ENCODE assay signal across 8 cellular contexts in the genomic region with DNA sequence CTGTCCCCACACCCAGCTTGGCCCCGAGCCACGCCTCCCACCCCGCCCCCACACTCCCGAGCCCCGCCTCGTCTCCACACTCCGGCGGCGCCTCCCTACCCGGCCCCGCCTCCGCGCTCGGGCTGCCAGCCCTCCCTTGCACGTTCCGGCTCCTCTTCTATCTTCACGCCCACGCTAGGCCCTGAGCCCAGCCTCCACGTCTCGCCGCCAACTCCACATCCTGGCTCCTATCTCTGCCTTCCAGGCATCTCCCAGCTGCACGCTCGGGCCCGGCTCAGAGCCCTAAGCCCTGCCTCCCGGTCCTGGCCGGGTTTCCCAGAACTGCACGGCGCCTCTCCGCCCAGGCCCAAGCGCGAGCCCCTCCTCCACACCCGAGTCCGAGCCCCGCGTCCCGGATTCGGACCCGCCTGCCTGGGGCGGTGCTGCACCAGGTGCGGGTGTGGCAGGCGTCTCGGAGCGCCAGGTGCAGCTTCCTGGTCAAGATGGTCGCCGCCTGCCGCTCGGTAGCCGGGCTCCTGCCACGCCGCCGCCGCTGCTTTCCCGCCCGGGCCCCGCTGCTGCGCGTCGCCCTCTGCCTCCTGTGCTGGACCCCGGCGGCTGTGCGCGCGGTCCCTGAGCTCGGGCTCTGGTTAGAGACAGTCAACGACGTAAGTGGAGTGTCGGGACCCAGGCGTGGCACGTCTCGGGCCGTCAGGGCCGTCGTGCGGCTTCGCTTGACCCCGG. TPM values are rescaled to one million over a fixed set of nuclear protein-coding genes. Genes with fewer than 3 reads are reported as not detected.
DNase-seq lines count a peak whose midpoint lies in the region; ATAC-seq and TF ChIP-seq lines count a peak whose summit lies in the region.

A gene with protein sequence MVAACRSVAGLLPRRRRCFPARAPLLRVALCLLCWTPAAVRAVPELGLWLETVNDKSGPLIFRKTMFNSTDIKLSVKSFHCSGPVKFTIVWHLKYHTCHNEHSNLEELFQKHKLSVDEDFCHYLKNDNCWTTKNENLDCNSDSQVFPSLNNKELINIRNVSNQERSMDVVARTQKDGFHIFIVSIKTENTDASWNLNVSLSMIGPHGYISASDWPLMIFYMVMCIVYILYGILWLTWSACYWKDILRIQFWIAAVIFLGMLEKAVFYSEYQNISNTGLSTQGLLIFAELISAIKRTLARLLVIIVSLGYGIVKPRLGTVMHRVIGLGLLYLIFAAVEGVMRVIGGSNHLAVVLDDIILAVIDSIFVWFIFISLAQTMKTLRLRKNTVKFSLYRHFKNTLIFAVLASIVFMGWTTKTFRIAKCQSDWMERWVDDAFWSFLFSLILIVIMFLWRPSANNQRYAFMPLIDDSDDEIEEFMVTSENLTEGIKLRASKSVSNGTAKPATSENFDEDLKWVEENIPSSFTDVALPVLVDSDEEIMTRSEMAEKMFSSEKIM (plus strand): TSS at position 160 of the 723 bp plus-strand sequence. CDS start 323 bp downstream, at position 483.

- no peaks in the 10 kb centered on the region for H3K27me3 Mint-ChIP-seq in IgD-negative memory B cell

- H3K9me3 Mint-ChIP-seq in IgD-negative memory B cell = no peaks in the 10 kb centered on the region

- ATAC-seq in GM21529 (IDR thresholded peaks at IDR 0.05; ENCODE audit: unreplicated experiment) = peak; percentile 64

- peak within 1 kb of the TSS; percentile 86 to 97 (median 97) for H3K27ac Mint-ChIP-seq in IgD-negative memory B cell

- H3K4me3 Mint-ChIP-seq in IgD-negative memory B cell = peak within 1 kb of the TSS; percentile 83 to 100 (median 96)

- H3K4me1 Mint-ChIP-seq in IgD-negative memory B cell = peaks cover 32 to 37% (median 35%) of the 10 kb centered on the region in 3 donors

- peak within 1 kb of the TSS; percentile 76 to 87 for H3K4me3 ChIP-seq in muscle layer of colon (ENCODE audit: low read depth in 1 of 2, low read length in 2 of 2)

- no peaks in the 10 kb centered on the region for H3K9me3 ChIP-seq in muscle layer of colon (ENCODE audit: low read length)

- H3K36me3 Mint-ChIP-seq in IgD-negative memory B cell = no peaks in the 10 kb centered on the region

- H3K4me1 ChIP-seq in muscle layer of colon (ENCODE audit: insufficient read depth, low read length) = peaks cover 18% of the 10 kb centered on the region

- DNase-seq in DMS153 (lab: John Stamatoyannopoulos, UW) (peak; percentile 91), OCI-M1 (lab: John Stamatoyannopoulos, UW) (peak; percentile 98), activated T-cell treated with anti-CD3 and anti-CD28 coated beads for 48 hours (ENCODE audit: low read depth) (peak; percentile 94), erythroblast (lab: John Stamatoyannopoulos, UW) (peak; percentile 98 to 100)
- DNase-seq in stimulated activated CD8-positive, alpha-beta memory T cell treated with anti-CD3 and anti-CD28 coated beads, Interleukin-7, amount 100 ng/mL, for 48 hours (ENCODE audit: extremely low read depth in 1 of 2, low read depth in 1 of 2) = peak; percentile 91 to 97

- H3K36me3 ChIP-seq in muscle layer of colon (ENCODE audit: insufficient read depth, low read length) = no peaks in the 10 kb centered on the region

- H3K27ac ChIP-seq in muscle layer of colon (ENCODE audit: low read depth, low read length) = peak within 1 kb of the TSS; percentile 88

- H3K9ac ChIP-seq in muscle layer of colon (ENCODE audit: low read length) = peak within 1 kb of the TSS; percentile 63

- peak; percentile 68 for TF ChIP-seq POLR2A in erythroblast (IDR thresholded peaks at IDR 0.05; ENCODE audit: low read length)

- no peaks in the 10 kb centered on the region for H3K27me3 ChIP-seq in muscle layer of colon (ENCODE audit: control insufficient read depth in 1 of 2, insufficient read depth in 2 of 2, low read length in 2 of 2)

RNA-seq across cellular contexts. Expression of the gene that starts here (rescaled TPM):
- polyA plus RNA-seq in IgD-negative memory B cell = 11.0 TPM

Comparison
In these comparisons a context has a peak if more than half of its experiments do, and no peak if none do; other contexts are left out.
1. Peak in every context shown above with its lines: DNase-seq, ATAC-seq, H3K4me3 ChIP-seq and H3K27ac ChIP-seq.